ENCODE assay signal across 17 cellular contexts in genomic region chr9:124022201-124023121, GRCh38. TPM values are rescaled to one million over a fixed set of nuclear protein-coding genes. Genes with fewer than 3 reads are reported as not detected.
DNase-seq lines count a peak whose midpoint lies in the region; ATAC-seq and TF ChIP-seq lines count a peak whose summit lies in the region.
"Had no signal": no experiment of that assay in that cellular context is flagged by ENCODE, and none has a peak within 500 bp of the region (broad histone marks: within the 10 kb centered on the region; RNA-seq: fewer than 3 reads in every experiment).

No MANE protein-coding gene starts in this region.

- H3K27ac Mint-ChIP-seq in chondrocyte (ENCODE audit: unreplicated experiment) (no peak overlapping the region), type B pancreatic cell (no peak overlapping the region)
- H3K27ac Mint-ChIP-seq: activated CD4-positive, alpha-beta T cell treated with anti-CD3 and anti-CD28 coated beads, Interleukin-2, amount 10 ng/mL, durations not matched to agents 7 days and 5 days; activated naive CD4-positive, alpha-beta T cell treated with anti-CD3 and anti-CD28 coated beads for 36 hours had no signal

- H3K4me1 ChIP-seq in HUES48 (ENCODE audit: control insufficient read depth, insufficient read depth, low read length): peaks cover 24% of the 10 kb centered on the region
- H3K4me1 ChIP-seq: parathyroid adenoma had no signal

- H3K27me3 ChIP-seq in HUES48 (ENCODE audit: control insufficient read depth, insufficient read depth, low read length): peaks cover 87% of the 10 kb centered on the region

- H3K27ac ChIP-seq in HUES48 (ENCODE audit: low read depth, low read length): no peak overlapping the region
- H3K27ac ChIP-seq: parathyroid adenoma, vagina had no signal

- TF ChIP-seq CTCF in chondrocyte (IDR thresholded peaks at IDR 0.05): peak; percentile 8
- peak; percentile 55 for TF ChIP-seq CTCF in type B pancreatic cell (conservative IDR thresholded peaks at IDR 0.05)

- no peak overlapping the region for H3K9ac ChIP-seq in HUES48 (ENCODE audit: low read depth, low read length)
- H3K9ac ChIP-seq: parathyroid adenoma had no signal

- H3K4me1 Mint-ChIP-seq in chondrocyte (ENCODE audit: low read depth) (peaks cover 13% of the 10 kb centered on the region), type B pancreatic cell (ENCODE audit: unreplicated experiment) (no peaks in the 10 kb centered on the region)

- no peaks in the 10 kb centered on the region for H3K36me3 ChIP-seq in HUES48 (ENCODE audit: control insufficient read depth, insufficient read depth, low read length)
- H3K36me3 ChIP-seq: vagina had no signal

- DNase-seq in chondrocyte (ENCODE audit: low spot score) (no peak), islet precursor cell (peak; percentile 89), type B pancreatic cell (ENCODE audit: extremely low spot score, unreplicated experiment) (no peak), activated gamma-delta T cell (lab: John Stamatoyannopoulos, UW) (no peak), NCI-H345 (lab: John Stamatoyannopoulos, UW) (no peak)
- DNase-seq: activated CD4-positive, alpha-beta T cell treated with anti-CD3 and anti-CD28 coated beads, Interleukin-2, amount 10 ng/mL, durations not matched to agents 7 days and 5 days; activated naive CD4-positive, alpha-beta T cell treated with anti-CD3 and anti-CD28 coated beads for 36 hours; anterior cingulate cortex; foreskin fibroblast; NCI-H1436; NCI-H2171 treated with DMSO at 0.1 percent for 48 hours; NCI-H82 had no signal

- H3K9me3 ChIP-seq in HUES48 (ENCODE audit: control insufficient read depth, insufficient read depth, low read length): no peaks in the 10 kb centered on the region
- H3K9me3 ChIP-seq: vagina had no signal

- no peaks in the 10 kb centered on the region for H3K9me3 Mint-ChIP-seq in chondrocyte (ENCODE audit: low read depth)
- no peaks in the 10 kb centered on the region for H3K9me3 Mint-ChIP-seq in type B pancreatic cell
- H3K9me3 Mint-ChIP-seq: activated CD4-positive, alpha-beta T cell treated with anti-CD3 and anti-CD28 coated beads, Interleukin-2, amount 10 ng/mL, durations not matched to agents 7 days and 5 days; activated naive CD4-positive, alpha-beta T cell treated with anti-CD3 and anti-CD28 coated beads for 36 hours had no signal

- H3K4me3 Mint-ChIP-seq in chondrocyte (ENCODE audit: unreplicated experiment) (peak overlapping the region; percentile 9), type B pancreatic cell (no peak overlapping the region)
- H3K4me3 Mint-ChIP-seq: activated CD4-positive, alpha-beta T cell treated with anti-CD3 and anti-CD28 coated beads, Interleukin-2, amount 10 ng/mL, durations not matched to agents 7 days and 5 days; activated naive CD4-positive, alpha-beta T cell treated with anti-CD3 and anti-CD28 coated beads for 36 hours had no signal

- H3K36me3 Mint-ChIP-seq in chondrocyte (ENCODE audit: low read depth): peaks cover 1% of the 10 kb centered on the region
- peaks cover 3% of the 10 kb centered on the region for H3K36me3 Mint-ChIP-seq in type B pancreatic cell

- no peak for ATAC-seq in GM18858 (IDR thresholded peaks at IDR 0.05; ENCODE audit: unreplicated experiment)

- peak overlapping the region; percentile 7; the same call in 1 of the 2 replicates for H3K4me3 ChIP-seq in HUES48 (ENCODE audit: low read depth, low read length)
- H3K4me3 ChIP-seq: vagina had no signal

- H3K27me3 Mint-ChIP-seq in chondrocyte (ENCODE audit: low read depth) (peaks cover 72% of the 10 kb centered on the region), type B pancreatic cell (peaks cover 96% of the 10 kb centered on the region)

RNA-seq across cellular contexts. Expression of gene LHX2, which starts 10.9 kb away (rescaled TPM):
- total RNA-seq in chondrocyte (0.20 TPM in 1 of 3 replicates, not detected in the others), type B pancreatic cell (ENCODE audit: low replicate concordance) (1.2 TPM in 1 of 2 replicates, not detected in the other)
- total RNA-seq: activated CD4-positive, alpha-beta T cell treated with anti-CD3 and anti-CD28 coated beads, Interleukin-2, amount 10 ng/mL, durations not matched to agents 7 days and 5 days; activated naive CD4-positive, alpha-beta T cell treated with anti-CD3 and anti-CD28 coated beads for 36 hours; HT1080; vagina had no signal
